ENCODE assay signal across 28 cellular contexts in the genomic region with DNA sequence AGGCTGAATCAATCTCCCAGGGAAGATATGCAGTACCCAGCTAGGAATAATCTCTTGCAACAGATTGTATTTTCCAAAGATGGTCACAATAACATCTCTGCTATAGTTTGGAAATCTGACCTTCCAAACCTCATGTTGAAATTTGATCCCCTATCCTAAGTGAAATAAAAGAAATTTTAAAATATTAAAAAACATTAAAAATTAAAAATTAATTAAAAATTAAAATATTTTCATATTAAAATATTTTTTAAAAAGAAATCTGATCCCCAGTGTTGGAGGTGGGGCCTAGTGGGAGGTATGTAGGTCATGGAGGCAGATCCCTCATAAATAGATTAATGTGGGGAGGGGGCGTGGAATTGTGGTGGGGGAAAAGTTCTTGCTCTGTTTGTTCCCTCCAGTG.
"Had no signal": no experiment of that assay in that cellular context is flagged by ENCODE, and none has a peak within 500 bp of the region (broad histone marks: within the 10 kb centered on the region; RNA-seq: fewer than 3 reads in every experiment).

No MANE protein-coding gene starts in this region.

- H3K27me3 Mint-ChIP-seq: stimulated activated memory B cell treated with anti-CD40 and anti-IgM and Interleukin-4, amounts not matched to agents 10 μg/mL and 1 μg/mL and 100 μg/mL, for 72 hours; stimulated activated naive B cell treated with anti-CD40 and anti-IgM and Interleukin-4, amounts not matched to agents 10 μg/mL and 1 μg/mL and 100 μg/mL, for 72 hours; stimulated activated naive CD8-positive, alpha-beta T cell treated with anti-CD3 and anti-CD28 coated beads, Interleukin-15, amount 100 ng/mL, for 72 hours; stimulated activated naive CD8-positive, alpha-beta T cell treated with anti-CD3 and anti-CD28 coated beads, Interleukin-15, Interleukin-2, amounts not matched to agents 100 ng/mL and 50 ng/mL, for 24 hours; type B pancreatic cell had no signal

- H3K36me3 Mint-ChIP-seq: stimulated activated effector memory CD8-positive, alpha-beta T cell treated with anti-CD3 and anti-CD28 coated beads, Interleukin-12 subunit alpha, Interleukin-12 subunit beta, amount 100 ng/mL, for 72 hours had no signal

- H3K9me3 Mint-ChIP-seq: stimulated activated effector memory CD8-positive, alpha-beta T cell treated with anti-CD3 and anti-CD28 coated beads, Interleukin-12 subunit alpha, Interleukin-12 subunit beta, amount 100 ng/mL, for 72 hours; stimulated activated memory B cell treated with anti-CD40 and anti-IgM and Interleukin-4, amounts not matched to agents 10 μg/mL and 1 μg/mL and 100 μg/mL, for 72 hours; stimulated activated naive B cell treated with anti-CD40 and anti-IgM and Interleukin-4, amounts not matched to agents 10 μg/mL and 1 μg/mL and 100 μg/mL, for 72 hours; stimulated activated naive CD8-positive, alpha-beta T cell treated with anti-CD3 and anti-CD28 coated beads, Interleukin-15, Interleukin-2, amounts not matched to agents 100 ng/mL and 50 ng/mL, for 24 hours had no signal

- H3K36me3 ChIP-seq: stomach, suprapubic skin, thoracic aorta, thyroid gland, tibial artery, tibial nerve, transverse colon, upper lobe of left lung, upper lobe of right lung, uterus, vagina had no signal

- H3K9me3 ChIP-seq: stomach, suprapubic skin, testis, thoracic aorta, thyroid gland, tibial artery, tibial nerve, transverse colon, upper lobe of left lung, upper lobe of right lung, uterus, vagina had no signal

- H3K4me3 Mint-ChIP-seq: stimulated activated effector memory CD8-positive, alpha-beta T cell treated with anti-CD3 and anti-CD28 coated beads, Interleukin-12 subunit alpha, Interleukin-12 subunit beta, amount 100 ng/mL, for 72 hours; stimulated activated memory B cell treated with anti-CD40 and anti-IgM and Interleukin-4, amounts not matched to agents 10 μg/mL and 1 μg/mL and 100 μg/mL, for 72 hours; stimulated activated naive B cell treated with anti-CD40 and anti-IgM and Interleukin-4, amounts not matched to agents 10 μg/mL and 1 μg/mL and 100 μg/mL, for 72 hours; stimulated activated naive CD8-positive, alpha-beta T cell treated with anti-CD3 and anti-CD28 coated beads, Interleukin-15, amount 100 ng/mL, for 72 hours; stimulated activated naive CD8-positive, alpha-beta T cell treated with anti-CD3 and anti-CD28 coated beads, Interleukin-15, Interleukin-2, amounts not matched to agents 100 ng/mL and 50 ng/mL, for 24 hours; type B pancreatic cell had no signal

- H3K27me3 ChIP-seq: stomach, suprapubic skin, testis, thyroid gland, tibial artery, tibial nerve, transverse colon, upper lobe of left lung, upper lobe of right lung, uterus, vagina had no signal

- H3K4me3 ChIP-seq: stomach, suprapubic skin, testis, thoracic aorta, thyroid gland, tibial artery, tibial nerve, transverse colon, upper lobe of left lung, upper lobe of right lung, uterus, vagina had no signal

- H3K4me1 ChIP-seq: suprapubic skin, testis, tibial artery, tibial nerve, transverse colon, upper lobe of left lung, upper lobe of right lung, uterus, vagina had no signal

- H3K27ac ChIP-seq: stomach, suprapubic skin, testis, thoracic aorta, thyroid gland, tibial artery, tibial nerve, transverse colon, upper lobe of left lung, upper lobe of right lung, uterus, vagina had no signal

- H3K27ac Mint-ChIP-seq: stimulated activated effector memory CD8-positive, alpha-beta T cell treated with anti-CD3 and anti-CD28 coated beads, Interleukin-12 subunit alpha, Interleukin-12 subunit beta, amount 100 ng/mL, for 72 hours; stimulated activated memory B cell treated with anti-CD40 and anti-IgM and Interleukin-4, amounts not matched to agents 10 μg/mL and 1 μg/mL and 100 μg/mL, for 72 hours; stimulated activated naive B cell treated with anti-CD40 and anti-IgM and Interleukin-4, amounts not matched to agents 10 μg/mL and 1 μg/mL and 100 μg/mL, for 72 hours; stimulated activated naive CD8-positive, alpha-beta T cell treated with anti-CD3 and anti-CD28 coated beads, Interleukin-15, amount 100 ng/mL, for 72 hours; stimulated activated naive CD8-positive, alpha-beta T cell treated with anti-CD3 and anti-CD28 coated beads, Interleukin-15, Interleukin-2, amounts not matched to agents 100 ng/mL and 50 ng/mL, for 24 hours; type B pancreatic cell had no signal

- ATAC-seq: stimulated activated effector memory CD8-positive, alpha-beta T cell treated with anti-CD3 and anti-CD28 coated beads, Interleukin-12 subunit alpha, Interleukin-12 subunit beta, amount 100 ng/mL, for 72 hours; stimulated activated memory B cell treated with anti-CD40 and anti-IgM and Interleukin-4, amounts not matched to agents 10 μg/mL and 1 μg/mL and 100 μg/mL, for 72 hours; stimulated activated naive B cell treated with anti-CD40 and anti-IgM and Interleukin-4, amounts not matched to agents 10 μg/mL and 1 μg/mL and 100 μg/mL, for 72 hours; stimulated activated naive CD8-positive, alpha-beta T cell treated with anti-CD3 and anti-CD28 coated beads, Interleukin-15, amount 100 ng/mL, for 72 hours; stimulated activated naive CD8-positive, alpha-beta T cell treated with anti-CD3 and anti-CD28 coated beads, Interleukin-15, Interleukin-2, amounts not matched to agents 100 U/mL and 50 U/mL, for 24 hours; upper lobe of right lung had no signal

- DNase-seq: stimulated activated CD4-positive, alpha-beta T cell treated with anti-CD3 and anti-CD28 coated beads, Interleukin-2, amount 100 ng/mL, for 48 hours; stimulated activated CD4-positive, alpha-beta T cell treated with anti-CD3 and anti-CD28 coated beads, Interleukin-4, amount 100 ng/mL, for 1 hour; stimulated activated CD4-positive, alpha-beta T cell treated with anti-CD3 and anti-CD28 coated beads, Interleukin-4, amount 100 ng/mL, for 24 hours; stimulated activated CD4-positive, alpha-beta T cell treated with anti-CD3 and anti-CD28 coated beads, Interleukin-4, amount 100 ng/mL, for 4 hours; stimulated activated CD8-positive, alpha-beta memory T cell treated with anti-CD3 and anti-CD28 coated beads, Interleukin-4, amount 100 ng/mL, for 48 hours; stimulated activated naive B cell treated with anti-CD40 and anti-IgM and Interleukin-4, amounts not matched to agents 10 μg/mL and 1 μg/mL and 100 μg/mL, for 72 hours; stimulated activated naive CD4-positive, alpha-beta T cell; stimulated activated naive CD4-positive, alpha-beta T cell treated with Interleukin-2 at 50 U/mL for 16 hours; stimulated activated naive CD8-positive, alpha-beta T cell treated with anti-CD3 and anti-CD28 coated beads, Interleukin-15, amount 100 ng/mL, for 72 hours; stimulated activated naive CD8-positive, alpha-beta T cell treated with anti-CD3 and anti-CD28 coated beads, Interleukin-15, Interleukin-2, amounts not matched to agents 100 U/mL and 50 U/mL, for 24 hours; stomach; substantia nigra; testis; thyroid gland; tibial artery; transverse colon; trophoblast cell; upper lobe of left lung; upper lobe of right lung; uterus had no signal
